ENCODE assay signal across 8 cellular contexts in genomic region chr11:45771942-45772522, GRCh38. TPM values are rescaled to one million over a fixed set of nuclear protein-coding genes. Genes with fewer than 3 reads are reported as not detected.
DNase-seq lines count a peak whose midpoint lies in the region; ATAC-seq and TF ChIP-seq lines count a peak whose summit lies in the region.

No MANE protein-coding gene starts in this region.

- no peak overlapping the region for H3K27ac Mint-ChIP-seq in neural progenitor cell

- no peaks in the 10 kb centered on the region for H4K20me1 ChIP-seq in KMS-11 (ENCODE audit: insufficient read depth)
- H4K20me1 ChIP-seq in neural progenitor cell (ENCODE audit: low read depth), result no peaks in the 10 kb centered on the region

- H3K9me3 Mint-ChIP-seq in neural progenitor cell, result no peaks in the 10 kb centered on the region

- H3K36me3 ChIP-seq in KMS-11 (ENCODE audit: insufficient read depth), result no peaks in the 10 kb centered on the region
- no peaks in the 10 kb centered on the region for H3K36me3 ChIP-seq in neural progenitor cell
- H3K36me3 ChIP-seq in stomach, result no peaks in the 10 kb centered on the region

- DNase-seq in DMS53 (lab: John Stamatoyannopoulos, UW) (peak; percentile 88), RPMI7951 (ENCODE audit: low read depth) (peak; percentile 59), foreskin fibroblast (peak; percentile 70 to 92), neural progenitor cell (ENCODE audit: low spot score) (peak; percentile 93), stomach (peak; percentile 86)
- DNase-seq in activated T-helper 9 cell treated with anti-CD3 and anti-CD28 coated beads, Interleukin-2, amount 50 U/mL, for 16 hours (ENCODE audit: low read depth), result peak; percentile 79

- H3K27me3 ChIP-seq in KMS-11 (ENCODE audit: insufficient read depth, low read depth) (no peaks in the 10 kb centered on the region), neural progenitor cell (peaks cover 19% of the 10 kb centered on the region), stomach (no peaks in the 10 kb centered on the region)

- 7 to 9% (median 8%) methylated on average over 21 of the region's 21 CpGs for WGBS in stomach, 5 donors

- intact Hi-C loops in stomach (cut with DNase I; ENCODE audit: low total_unique reads), result no loop called here

- H3K4me1 Mint-ChIP-seq in neural progenitor cell, result peaks cover 19% of the 10 kb centered on the region

- H2AFZ ChIP-seq in KMS-11 (ENCODE audit: low read depth), result peak overlapping the region; percentile 98
- H2AFZ ChIP-seq in neural progenitor cell (replicated peaks), result peak overlapping the region; percentile 3

- H3F3A ChIP-seq in neural progenitor cell (ENCODE audit: low read depth), result no peaks in the 10 kb centered on the region

- TF ChIP-seq POLR2A in stomach (IDR thresholded peaks at IDR 0.05), result no peak

- H3K79me2 ChIP-seq in KMS-11 (ENCODE audit: insufficient read depth, low read depth), result no peaks in the 10 kb centered on the region
- H3K79me2 ChIP-seq in neural progenitor cell (ENCODE audit: low read depth), result no peaks in the 10 kb centered on the region

- H3K4me2 ChIP-seq in KMS-11, result peak overlapping the region; percentile 78
- H3K4me2 ChIP-seq in neural progenitor cell, result peak overlapping the region; percentile 90

- no peak overlapping the region for H3K27ac ChIP-seq in KMS-11
- no peak overlapping the region for H3K27ac ChIP-seq in neural progenitor cell
- H3K27ac ChIP-seq in stomach, result peak overlapping the region; percentile 9 to 76 (median 56)

- no peak for TF ChIP-seq EP300 in stomach (IDR thresholded peaks at IDR 0.05)

- no peaks in the 10 kb centered on the region for H3K36me3 Mint-ChIP-seq in neural progenitor cell

- H3K9ac ChIP-seq in KMS-11 (no peak overlapping the region), neural progenitor cell (no peak overlapping the region)

- peak; percentile 78 for ATAC-seq in GM21723 (IDR thresholded peaks at IDR 0.05; ENCODE audit: unreplicated experiment)

- peak overlapping the region; percentile 70 for H3K4me3 ChIP-seq in KMS-11 (IDR thresholded peaks at IDR 0.05; ENCODE audit: insufficient read depth, low read depth, low read length)
- H3K4me3 ChIP-seq in foreskin fibroblast (ENCODE audit: low read depth in 1 of 2, low read length in 2 of 2), result peak overlapping the region; percentile 42 to 59
- H3K4me3 ChIP-seq in neural progenitor cell, result peak overlapping the region; percentile 54
- peak overlapping the region; percentile 53 to 59 (median 56) for H3K4me3 ChIP-seq in stomach

- H3K4me3 Mint-ChIP-seq in neural progenitor cell, result peak overlapping the region; percentile 83

- peak; percentile 81 for TF ChIP-seq CTCF in KMS-11 (conservative IDR thresholded peaks at IDR 0.05; ENCODE audit: low read depth, low read length)
- TF ChIP-seq CTCF in foreskin fibroblast (IDR thresholded peaks at IDR 0.05; ENCODE audit: low read depth, low read length), result peak; percentile 95
- TF ChIP-seq CTCF in neural progenitor cell (IDR thresholded peaks at IDR 0.05), result peak; percentile 93
- peak in 5 of 7 experiments; percentile 56 to 96 (median 86) for TF ChIP-seq CTCF in stomach (IDR thresholded peaks at IDR 0.05)

- peaks cover 19% of the 10 kb centered on the region for H3K27me3 Mint-ChIP-seq in neural progenitor cell (ENCODE audit: insufficient read depth, low read depth)

- H3K9me3 ChIP-seq in neural progenitor cell (ENCODE audit: low read depth) (no peaks in the 10 kb centered on the region), stomach (no peaks in the 10 kb centered on the region)

- H3K4me1 ChIP-seq in KMS-11 (ENCODE audit: low read depth, poor library complexity, severe bottlenecking), result no peaks in the 10 kb centered on the region
- no peaks in the 10 kb centered on the region for H3K4me1 ChIP-seq in neural progenitor cell
- peaks cover 0 to 14% (median 5%) of the 10 kb centered on the region in 4 donors for H3K4me1 ChIP-seq in stomach

RNA-seq across cellular contexts. Expression of gene SLC35C1, which starts 32.9 kb away (rescaled TPM):
- total RNA-seq in RPMI7951 (2014; rRNA removed; shearing (Covaris generic)), result 4.8 and 5.2 TPM in 2 replicates
- total RNA-seq in neural progenitor cell (ENCODE audit: low replicate concordance) (1.3 and 3.2 TPM in 2 replicates), stomach (10 to 100 TPM in 2 of 5 donors, 1 to 10 TPM in 3; 7.6 to 21.4 (median 9.9) TPM)
- polyA plus RNA-seq in stomach, result 10 to 100 TPM in 1 of 3 donors, 1 to 10 TPM in 2; 8.4 to 12.7 (median 9.0) TPM

Comparison
In these comparisons a context has a peak if more than half of its experiments do, and no peak if none do; other contexts are left out.
1. H3K27ac ChIP-seq: peak in stomach (5 of 5); none in KMS-11 (single experiment) and neural progenitor cell (single experiment).
2. Peak in every context shown above with its lines, with median percentiles within 50 percentile points of each other: DNase-seq, H3K4me3 ChIP-seq and CTCF ChIP-seq.